ENCODE assay signal across 8 cellular contexts in the genomic region with DNA sequence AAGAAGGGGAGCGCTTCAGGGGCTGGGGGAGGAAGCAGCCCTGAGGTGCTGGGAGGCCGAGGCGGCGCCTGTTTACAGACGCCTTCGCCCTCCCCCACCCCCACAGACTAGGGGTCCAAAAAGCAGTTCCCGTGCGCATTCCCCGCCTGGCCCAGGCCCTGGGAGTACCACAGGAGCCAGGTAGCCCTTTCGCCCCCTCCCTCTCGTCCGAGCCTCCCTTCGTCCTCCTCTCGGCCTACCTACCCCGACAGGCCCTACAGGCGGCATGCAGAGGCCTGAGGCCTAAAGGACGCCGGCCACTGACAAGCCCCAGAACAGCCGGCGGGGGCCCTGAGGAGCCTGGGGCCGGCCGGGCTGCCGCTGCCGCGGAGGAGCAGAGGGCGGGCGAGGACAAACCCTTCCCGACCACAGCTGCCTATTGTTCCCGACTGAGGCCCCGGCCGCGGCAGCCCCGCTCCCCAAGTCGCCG. TPM values are rescaled to one million over a fixed set of nuclear protein-coding genes. Genes with fewer than 3 reads are reported as not detected.
DNase-seq lines count a peak whose midpoint lies in the region; ATAC-seq and TF ChIP-seq lines count a peak whose summit lies in the region.

No MANE protein-coding gene starts in this region.

- peak in 1 of 2 donors; percentile 6 for ATAC-seq in CD4-positive, CD25-positive, alpha-beta regulatory T cell (ENCODE audit: low read depth in 2 of 2)
- peak; percentile 41 for ATAC-seq in GM19351 (IDR thresholded peaks at IDR 0.05; ENCODE audit: unreplicated experiment)
- ATAC-seq in HG03432 (IDR thresholded peaks at IDR 0.05; ENCODE audit: unreplicated experiment): peak; percentile 46

- peak; percentile 19 to 64 (median 23) for DNase-seq in CD4-positive, CD25-positive, alpha-beta regulatory T cell
- peak; percentile 66 to 72 for DNase-seq in SJCRH30
- DNase-seq in ascending aorta (ENCODE audit: low spot score in 2 of 2): peak in 1 of 2 donors; percentile 68
- DNase-seq in hypothalamus (lab: John Stamatoyannopoulos, UW): peak in 40 of 51 donors; percentile 5 to 80 (median 58)
- peak; percentile 88 for DNase-seq in retina
- DNase-seq in NCI-H1048 (lab: John Stamatoyannopoulos, UW): no peak

- H3K4me1 Mint-ChIP-seq in CD4-positive, CD25-positive, alpha-beta regulatory T cell: peaks cover 16 to 59% (median 47%) of the 10 kb centered on the region in 4 donors

- no peaks in the 10 kb centered on the region for H3K27me3 Mint-ChIP-seq in CD4-positive, CD25-positive, alpha-beta regulatory T cell

- H3K27me3 ChIP-seq in CD4-positive, CD25-positive, alpha-beta regulatory T cell (ENCODE audit: control insufficient read depth, insufficient read depth, low read length): no peaks in the 10 kb centered on the region
- H3K27me3 ChIP-seq in SJCRH30 (no peaks in the 10 kb centered on the region), ascending aorta (no peaks in the 10 kb centered on the region)

- no peaks in the 10 kb centered on the region for H3K36me3 ChIP-seq in CD4-positive, CD25-positive, alpha-beta regulatory T cell (ENCODE audit: control insufficient read depth, insufficient read depth, low read length)
- H3K36me3 ChIP-seq in SJCRH30 (no peaks in the 10 kb centered on the region), ascending aorta (no peaks in the 10 kb centered on the region)

- H3K9me3 Mint-ChIP-seq in CD4-positive, CD25-positive, alpha-beta regulatory T cell: no peaks in the 10 kb centered on the region

- no peak for TF ChIP-seq CTCF in ascending aorta (IDR thresholded peaks at IDR 0.05)

- peak overlapping the region; percentile 89 to 100 (median 97) for H3K4me3 Mint-ChIP-seq in CD4-positive, CD25-positive, alpha-beta regulatory T cell

- peaks cover 2% of the 10 kb centered on the region for H3K36me3 Mint-ChIP-seq in CD4-positive, CD25-positive, alpha-beta regulatory T cell

- H3K9me3 ChIP-seq in CD4-positive, CD25-positive, alpha-beta regulatory T cell (ENCODE audit: control insufficient read depth in 2 of 2, low read length in 2 of 2): no peaks in the 10 kb centered on the region
- no peaks in the 10 kb centered on the region for H3K9me3 ChIP-seq in SJCRH30 (replicated peaks)
- no peaks in the 10 kb centered on the region for H3K9me3 ChIP-seq in ascending aorta

- peak overlapping the region; percentile 78 for H3K27ac ChIP-seq in CD4-positive, CD25-positive, alpha-beta regulatory T cell (ENCODE audit: insufficient read depth, low read length, poor library complexity, severe bottlenecking)
- peak overlapping the region; percentile 90 for H3K27ac ChIP-seq in SJCRH30
- peak overlapping the region; percentile 90 to 94 for H3K27ac ChIP-seq in ascending aorta

- peak overlapping the region; percentile 93 to 96 (median 95) for H3K27ac Mint-ChIP-seq in CD4-positive, CD25-positive, alpha-beta regulatory T cell

- H3K4me3 ChIP-seq in CD4-positive, CD25-positive, alpha-beta regulatory T cell (ENCODE audit: low read depth, low read length): peak overlapping the region; percentile 96
- peak overlapping the region; percentile 92 for H3K4me3 ChIP-seq in SJCRH30
- H3K4me3 ChIP-seq in ascending aorta: peak overlapping the region; percentile 88 to 100

- H3K4me1 ChIP-seq in CD4-positive, CD25-positive, alpha-beta regulatory T cell (ENCODE audit: control insufficient read depth, insufficient read depth, low read length, poor library complexity, severe bottlenecking): peaks cover 52% of the 10 kb centered on the region
- peaks cover 4% of the 10 kb centered on the region; the same call in 1 of the 2 replicates for H3K4me1 ChIP-seq in SJCRH30
- peaks cover 19 to 24% of the 10 kb centered on the region in 2 donors for H3K4me1 ChIP-seq in ascending aorta

- intact Hi-C loops in ascending aorta (cut with DNase I): loop anchor here (1.0 to 10.0 kb wide), 6 partner anchors 138 to 976 kb away; a partner anchor contains a TSS

RNA-seq across cellular contexts. Expression of a gene that starts 0.5 kb away (rescaled TPM):
- total RNA-seq in CD4-positive, CD25-positive, alpha-beta regulatory T cell: 54.7 TPM
- polyA plus RNA-seq in CD4-positive, CD25-positive, alpha-beta regulatory T cell: 1 to 10 TPM; 2.8 to 6.1 (median 5.0) TPM
- 22.6 and 25.6 TPM in 2 replicates for total RNA-seq in SJCRH30 (2014; rRNA removed; shearing (Covaris generic))
- total RNA-seq in ascending aorta: 5.1 TPM
